15 cellular contexts compared by ENCODE assay signal in genomic region chr13:32535748-32536147, GRCh38. TPM values are rescaled to one million over a fixed set of nuclear protein-coding genes. Genes with fewer than 3 reads are reported as not detected.
DNase-seq lines count a peak whose midpoint lies in the region; ATAC-seq and TF ChIP-seq lines count a peak whose summit lies in the region.
"Had no signal": no experiment of that assay in that cellular context is flagged by ENCODE, and none has a peak within 500 bp of the region (broad histone marks: within the 10 kb centered on the region; RNA-seq: fewer than 3 reads in every experiment).

No MANE protein-coding gene starts in this region.

- peaks cover 45% of the 10 kb centered on the region for H3K36me3 Mint-ChIP-seq in T-cell
- H3K36me3 Mint-ChIP-seq in stimulated activated naive B cell treated with anti-CD40 and anti-IgM and Interleukin-4, amounts not matched to agents 10 μg/mL and 1 μg/mL and 100 μg/mL, for 72 hours: peaks cover 30 to 42% of the 10 kb centered on the region in 2 donors

- 94 to 96% methylated on average over 2 of the region's 2 CpGs for WGBS in heart right ventricle, 2 donors
- 98% methylated on average over 2 of the region's 2 CpGs for WGBS in hepatocyte (ENCODE audit: low lambda C conversion rate, missing lambda C conversion rate)

- ATAC-seq in heart right ventricle (no peak), Right ventricle myocardium inferior (no peak), T-cell (replicated peaks in 1 of 4) (no peak), GM21360 (IDR thresholded peaks at IDR 0.05; ENCODE audit: unreplicated experiment) (no peak)
- ATAC-seq in stimulated activated naive B cell treated with anti-CD40 and anti-IgM and Interleukin-4, amounts not matched to agents 10 μg/mL and 1 μg/mL and 100 μg/mL, for 72 hours (replicated peaks): no peak
- ATAC-seq: WTC11 had no signal

- peaks cover 75% of the 10 kb centered on the region for H3K79me2 ChIP-seq in hepatocyte

- H3K4me1 Mint-ChIP-seq in T-cell: peaks cover 71 to 75% (median 72%) of the 10 kb centered on the region in 3 donors
- H3K4me1 Mint-ChIP-seq in stimulated activated naive B cell treated with anti-CD40 and anti-IgM and Interleukin-4, amounts not matched to agents 10 μg/mL and 1 μg/mL and 100 μg/mL, for 72 hours: peaks cover 37 to 67% of the 10 kb centered on the region in 2 donors

- no peaks in the 10 kb centered on the region for H3K27me3 ChIP-seq in heart right ventricle
- no peaks in the 10 kb centered on the region for H3K27me3 ChIP-seq in hepatocyte

- no peak for TF ChIP-seq CTCF in heart right ventricle (IDR thresholded peaks at IDR 0.05)
- no peak for TF ChIP-seq CTCF in hepatocyte (IDR thresholded peaks at IDR 0.05; ENCODE audit: poor library complexity)
- TF ChIP-seq CTCF in GM20000 (IDR thresholded peaks at IDR 0.05; ENCODE audit: extremely low read depth, missing control alignments): no peak

- POLR2A ChIA-PET in T-cell (lab: Charles Lee): interaction anchor here in 1 of 2 donors (1.5 kb wide), 1 partner anchor 24 kb away, joined by 7 read pairs; no protein-coding TSS in a partner anchor

- H2AFZ ChIP-seq in hepatocyte: no peak overlapping the region

- DNase-seq in heart right ventricle: no peak
- no peak for DNase-seq in Right ventricle myocardium inferior (ENCODE audit: missing footprints)
- DNase-seq in T-cell: no peak
- DNase-seq in hepatocyte (ENCODE audit: low spot score): no peak
- no peak for DNase-seq in stimulated activated naive B cell treated with anti-CD40 and anti-IgM and Interleukin-4, amounts not matched to agents 10 μg/mL and 1 μg/mL and 100 μg/mL, for 72 hours
- no peak for DNase-seq in GM20000 (ENCODE audit: low spot score)
- no peak for DNase-seq in dedifferentiated amniotic fluid mesenchymal stem cell (ENCODE audit: extremely low spot score)
- DNase-seq: effector memory CD4-positive, alpha-beta T cell; Karpas-422; mammary epithelial cell; NCI-H146; nucleus accumbens; OCI-M1 had no signal

- H3K9me3 ChIP-seq in heart right ventricle: no peaks in the 10 kb centered on the region
- H3K9me3 ChIP-seq in hepatocyte (ENCODE audit: low read depth): no peaks in the 10 kb centered on the region

- H3K27ac Mint-ChIP-seq in T-cell: peak overlapping the region in 1 of 2 donors; percentile 12
- peak overlapping the region; percentile 11 for H3K27ac Mint-ChIP-seq in stimulated activated naive B cell treated with anti-CD40 and anti-IgM and Interleukin-4, amounts not matched to agents 10 μg/mL and 1 μg/mL and 100 μg/mL, for 72 hours

- H3K27me3 Mint-ChIP-seq in T-cell: no peaks in the 10 kb centered on the region
- H3K27me3 Mint-ChIP-seq in stimulated activated naive B cell treated with anti-CD40 and anti-IgM and Interleukin-4, amounts not matched to agents 10 μg/mL and 1 μg/mL and 100 μg/mL, for 72 hours: no peaks in the 10 kb centered on the region

- H3K27ac ChIP-seq in heart right ventricle (peak overlapping the region in 7 of 10 donors; percentile 19 to 66 (median 42)), hepatocyte (no peak overlapping the region)

- no peaks in the 10 kb centered on the region for H3K9me2 ChIP-seq in hepatocyte (replicated peaks; ENCODE audit: insufficient read depth)

- peaks cover 11% of the 10 kb centered on the region for H4K20me1 ChIP-seq in hepatocyte (ENCODE audit: insufficient read depth, poor library complexity, severe bottlenecking)

- H3K4me3 Mint-ChIP-seq in T-cell: peak overlapping the region; percentile 40 to 65 (median 43)
- no peak overlapping the region for H3K4me3 Mint-ChIP-seq in stimulated activated naive B cell treated with anti-CD40 and anti-IgM and Interleukin-4, amounts not matched to agents 10 μg/mL and 1 μg/mL and 100 μg/mL, for 72 hours

- peaks cover 8 to 74% (median 70%) of the 10 kb centered on the region in 9 donors for H3K4me1 ChIP-seq in heart right ventricle
- peaks cover 26% of the 10 kb centered on the region for H3K4me1 ChIP-seq in hepatocyte (ENCODE audit: insufficient read depth)

- H3K4me3 ChIP-seq in heart right ventricle (peak overlapping the region in 3 of 10 donors; percentile 6 to 79 (median 11)), hepatocyte (no peak overlapping the region)

- peaks cover 0 to 39% (median 13%) of the 10 kb centered on the region in 9 donors for H3K36me3 ChIP-seq in heart right ventricle
- no peaks in the 10 kb centered on the region for H3K36me3 ChIP-seq in hepatocyte (replicated peaks; ENCODE audit: insufficient read depth, low read depth)

- intact Hi-C loops in heart right ventricle (cut with DNase I): loop anchor here in 4 of 10 donors (10.0 kb wide), 2 partner anchors 61 to 111 kb away; partner anchors contain the start of gene N4BP2L1 (in 3 of the 4)
- intact Hi-C loops in Right ventricle myocardium inferior (cut with DNase I): loop anchor here (5.0 kb wide), 4 partner anchors 52 to 218 kb away; partner anchors contain the start of genes BRCA2, N4BP2L1, PDS5B and ZAR1L

- no peaks in the 10 kb centered on the region for H3K9me3 Mint-ChIP-seq in T-cell
- no peaks in the 10 kb centered on the region for H3K9me3 Mint-ChIP-seq in stimulated activated naive B cell treated with anti-CD40 and anti-IgM and Interleukin-4, amounts not matched to agents 10 μg/mL and 1 μg/mL and 100 μg/mL, for 72 hours
- H3K9me3 Mint-ChIP-seq: WTC11 had no signal

- peak overlapping the region; percentile 36 for H3K4me2 ChIP-seq in hepatocyte

- CTCF ChIA-PET in T-cell (lab: Charles Lee): interaction anchor here (0.6 to 1.0 kb wide), 2 partner anchors 50 to 107 kb away, joined by 3 to 5 read pairs; partner anchors contain the start of gene PDS5B (in 1 of the 2)

RNA-seq across cellular contexts. Expression of gene N4BP2L2, which starts 2.8 kb away (rescaled TPM):
- total RNA-seq in heart right ventricle: 100 to 1,000 TPM; 113 to 162 (median 134) TPM
- polyA plus RNA-seq in heart right ventricle: 100 to 1,000 TPM in 1 of 2 donors, 10 to 100 TPM in 1; 28.2 to 116 TPM
- total RNA-seq in Right ventricle myocardium inferior: 115 TPM
- total RNA-seq in T-cell: 100 to 1,000 TPM; 200 to 241 (median 216) TPM
- 106 and 138 TPM in 2 replicates for total RNA-seq in hepatocyte
- polyA plus RNA-seq in hepatocyte: 102 and 131 TPM in 2 replicates

RNA-seq across cellular contexts. Expression of gene PDS5B, which starts 50.5 kb away (rescaled TPM):
- total RNA-seq in heart right ventricle: 10 to 100 TPM; 16.3 to 29.6 (median 20.6) TPM
- 1 to 10 TPM; 5.6 TPM for polyA plus RNA-seq in heart right ventricle
- total RNA-seq in Right ventricle myocardium inferior: 25.1 TPM
- total RNA-seq in T-cell: 10 to 100 TPM; 45.4 to 48.5 (median 46.9) TPM
- total RNA-seq in hepatocyte: 34.0 and 36.2 TPM in 2 replicates
- polyA plus RNA-seq in hepatocyte: 12.8 and 16.6 TPM in 2 replicates

Comparison
In these comparisons a context has a peak if more than half of its experiments do, and no peak if none do; other contexts are left out.
1. H3K4me3 Mint-ChIP-seq: peak in T-cell (3 of 3); none in stimulated activated naive B cell treated with anti-CD40 and anti-IgM and Interleukin-4, amounts not matched to agents 10 μg/mL and 1 μg/mL and 100 μg/mL, for 72 hours (0 of 2).